In genomic region chr12:110983811-110984210, GRCh38 we compare ENCODE assay signal across 36 cellular contexts. TPM values are rescaled to one million over a fixed set of nuclear protein-coding genes. Genes with fewer than 3 reads are reported as not detected.
"Had no signal": no experiment of that assay in that cellular context is flagged by ENCODE, and none has a peak within 500 bp of the region (broad histone marks: within the 10 kb centered on the region; RNA-seq: fewer than 3 reads in every experiment).

No MANE protein-coding gene starts in this region.

- H3K36me3 ChIP-seq: ascending aorta, cardiac muscle cell, SJCRH30 had no signal

- H3K4me3 Mint-ChIP-seq: activated B cell treated with CpG ODN at 0.5 μM for 24 hours; activated CD4-positive, alpha-beta memory T cell treated with anti-CD3 and anti-CD28 coated beads, Interleukin-2, amount 10 ng/mL, durations not matched to agents 7 days and 5 days; activated CD8-positive, alpha-beta memory T cell treated with anti-CD3 and anti-CD28 coated beads, Interleukin-2, amount 10 ng/mL, durations not matched to agents 7 days and 5 days; activated naive CD4-positive, alpha-beta T cell treated with anti-CD3 and anti-CD28 coated beads, Interleukin-2, amount 50 U/mL, for 24 hours; activated naive CD8-positive, alpha-beta T cell treated with anti-CD3 and anti-CD28 coated beads, Interleukin-2, amount 10 ng/mL, durations not matched to agents 7 days and 5 days; central memory CD8-positive, alpha-beta T cell had no signal

- H3K4me1 Mint-ChIP-seq: activated CD4-positive, alpha-beta memory T cell treated with anti-CD3 and anti-CD28 coated beads, Interleukin-2, amount 10 ng/mL, durations not matched to agents 7 days and 5 days; activated CD8-positive, alpha-beta memory T cell treated with anti-CD3 and anti-CD28 coated beads, Interleukin-2, amount 10 ng/mL, durations not matched to agents 7 days and 5 days; activated naive CD4-positive, alpha-beta T cell treated with anti-CD3 and anti-CD28 coated beads, Interleukin-2, amount 50 U/mL, for 24 hours; central memory CD8-positive, alpha-beta T cell had no signal

- H3K9me3 Mint-ChIP-seq: activated B cell treated with CpG ODN at 0.5 μM for 24 hours; activated CD4-positive, alpha-beta memory T cell treated with anti-CD3 and anti-CD28 coated beads, Interleukin-2, amount 10 ng/mL, durations not matched to agents 7 days and 5 days; activated naive CD4-positive, alpha-beta T cell treated with anti-CD3 and anti-CD28 coated beads, Interleukin-2, amount 50 U/mL, for 24 hours; activated naive CD8-positive, alpha-beta T cell treated with anti-CD3 and anti-CD28 coated beads, Interleukin-2, amount 10 ng/mL, durations not matched to agents 7 days and 5 days; activated T-helper 2 cell treated with anti-CD3 and anti-CD28 coated beads, Interferon-gamma antibody, Interleukin-2, Interleukin-4, amounts not matched to agents 10 μg/mL and 5 μg/mL and 100 μg/mL, durations not matched to agents 14 hours and 24 hours and 36 hours; central memory CD8-positive, alpha-beta T cell had no signal

- DNase-seq: activated B cell treated with CpG ODN at 0.5 μM for 24 hours; activated CD4-positive, alpha-beta memory T cell treated with anti-CD3 and anti-CD28 coated beads, Interleukin-2, amount 10 ng/mL, durations not matched to agents 7 days and 5 days; activated CD4-positive, alpha-beta T cell treated with anti-CD3 and anti-CD28 coated beads for 4 hours; activated CD4-positive, alpha-beta T cell treated with anti-CD3 and anti-CD28 coated beads, Interleukin-2, amount 50 U/mL, for 1 hour; activated CD4-positive, CD25-positive, alpha-beta regulatory T cell treated with anti-CD3 and anti-CD28 coated beads, Interleukin-2, amount 50 U/mL, for 72 hours; activated CD8-positive, alpha-beta memory T cell treated with anti-CD3 and anti-CD28 coated beads for 24 hours; activated CD8-positive, alpha-beta memory T cell treated with anti-CD3 and anti-CD28 coated beads, Interleukin-2, amount 10 ng/mL, durations not matched to agents 7 days and 5 days; activated CD8-positive, alpha-beta memory T cell treated with anti-CD3 and anti-CD28 coated beads, Interleukin-2, amount 50 U/mL, for 48 hours; activated gamma-delta T cell; activated naive CD4-positive, alpha-beta T cell treated with Interleukin-2 at 50 U/mL for 16 hours; activated naive CD8-positive, alpha-beta T cell treated with anti-CD3 and anti-CD28 coated beads, Interleukin-2, amount 10 ng/mL, durations not matched to agents 7 days and 5 days; amygdala; Kasumi-1; KG1; NCI-H1092 treated with DMSO at 0.1 percent for 48 hours; NCI-H146; NCI-H187; NCI-H2029 treated with DMSO at 0.1 percent for 48 hours; NCI-H2107; NCI-H2171; NCI-H446; NCI-H510A treated with DMSO at 0.1 percent for 48 hours; NCI-H82; OCI-M1; Right ventricle myocardium superior; SJCRH30; T1000 had no signal

- H3K36me3 Mint-ChIP-seq: activated CD8-positive, alpha-beta memory T cell treated with anti-CD3 and anti-CD28 coated beads, Interleukin-2, amount 10 ng/mL, durations not matched to agents 7 days and 5 days; activated naive CD4-positive, alpha-beta T cell treated with anti-CD3 and anti-CD28 coated beads, Interleukin-2, amount 50 U/mL, for 24 hours; activated naive CD8-positive, alpha-beta T cell treated with anti-CD3 and anti-CD28 coated beads, Interleukin-2, amount 10 ng/mL, durations not matched to agents 7 days and 5 days had no signal

- H3K9me3 ChIP-seq: ascending aorta, SJCRH30 had no signal

- H3K4me1 ChIP-seq: ascending aorta, SJCRH30 had no signal

- H3K27me3 ChIP-seq: ascending aorta, cardiac muscle cell, SJCRH30 had no signal

- ATAC-seq: activated CD8-positive, alpha-beta memory T cell treated with anti-CD3 and anti-CD28 coated beads, Interleukin-2, amount 10 ng/mL, durations not matched to agents 7 days and 5 days had no signal

- H3K27ac Mint-ChIP-seq: activated B cell treated with CpG ODN at 0.5 μM for 24 hours; activated CD4-positive, alpha-beta memory T cell treated with anti-CD3 and anti-CD28 coated beads, Interleukin-2, amount 10 ng/mL, durations not matched to agents 7 days and 5 days; activated CD8-positive, alpha-beta memory T cell treated with anti-CD3 and anti-CD28 coated beads, Interleukin-2, amount 10 ng/mL, durations not matched to agents 7 days and 5 days; activated naive CD4-positive, alpha-beta T cell treated with anti-CD3 and anti-CD28 coated beads, Interleukin-2, amount 50 U/mL, for 24 hours; activated naive CD8-positive, alpha-beta T cell treated with anti-CD3 and anti-CD28 coated beads, Interleukin-2, amount 10 ng/mL, durations not matched to agents 7 days and 5 days; activated T-helper 2 cell treated with anti-CD3 and anti-CD28 coated beads, Interferon-gamma antibody, Interleukin-2, Interleukin-4, amounts not matched to agents 10 μg/mL and 5 μg/mL and 100 μg/mL, durations not matched to agents 14 hours and 24 hours and 36 hours had no signal

- H3K4me3 ChIP-seq: ascending aorta, cardiac muscle cell, coronary artery, SJCRH30, SK-N-MC had no signal

RNA-seq across cellular contexts. Expression of gene CUX2, which starts 50.2 kb away (rescaled TPM):
- total RNA-seq: activated B cell treated with CpG ODN at 0.5 μM for 24 hours; activated T-helper 2 cell treated with anti-CD3 and anti-CD28 coated beads, Interferon-gamma antibody, Interleukin-2, Interleukin-4, amounts not matched to agents 10 μg/mL and 5 μg/mL and 100 μg/mL, durations not matched to agents 14 hours and 24 hours and 36 hours; ascending aorta; M059J; Right ventricle myocardium superior; SJCRH30; T-helper 2 cell treated with Interferon-gamma antibody and Interleukin-4, amounts not matched to agents 100 ng/mL and 5 ng/mL, for 36 hours had no signal
